1 cellular context compared by ENCODE assay signal in the genomic region with DNA sequence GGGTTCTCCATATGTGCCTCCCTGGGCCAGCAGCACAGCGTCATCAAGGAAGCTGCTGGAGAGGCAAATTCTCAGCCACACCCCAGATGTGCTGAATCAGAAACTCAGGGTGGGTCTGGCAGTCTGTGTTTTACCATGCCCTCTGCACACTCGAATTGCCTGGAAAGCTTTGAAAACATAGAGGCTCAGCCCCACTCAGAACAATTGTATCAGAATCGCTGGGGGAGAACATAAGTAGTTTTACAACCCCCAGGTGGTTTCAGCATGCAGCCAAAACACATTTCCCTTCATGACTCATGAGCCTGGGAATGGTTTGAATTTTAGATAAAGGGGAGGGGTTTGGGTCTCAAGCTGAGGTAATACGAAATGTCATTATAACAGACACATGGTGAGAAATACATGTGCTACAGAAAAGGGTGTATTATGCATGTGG.
TF ChIP-seq lines count a peak whose summit lies in the region.

No MANE protein-coding gene starts in this region.

TF ChIP-seq in HepG2, 621 proteins besides CTCF, POLR2A, EP300 and RAD21:
- TF ChIP-seq ZNF431 (CRISPR knock-in tag; IDR thresholded peaks at IDR 0.05; ENCODE audit: borderline replicate concordance, low read depth) (no peak), ZNF7 (CRISPR knock-in tag; IDR thresholded peaks at IDR 0.05) (no peak)
- TF ChIP-seq, protein P1, sequence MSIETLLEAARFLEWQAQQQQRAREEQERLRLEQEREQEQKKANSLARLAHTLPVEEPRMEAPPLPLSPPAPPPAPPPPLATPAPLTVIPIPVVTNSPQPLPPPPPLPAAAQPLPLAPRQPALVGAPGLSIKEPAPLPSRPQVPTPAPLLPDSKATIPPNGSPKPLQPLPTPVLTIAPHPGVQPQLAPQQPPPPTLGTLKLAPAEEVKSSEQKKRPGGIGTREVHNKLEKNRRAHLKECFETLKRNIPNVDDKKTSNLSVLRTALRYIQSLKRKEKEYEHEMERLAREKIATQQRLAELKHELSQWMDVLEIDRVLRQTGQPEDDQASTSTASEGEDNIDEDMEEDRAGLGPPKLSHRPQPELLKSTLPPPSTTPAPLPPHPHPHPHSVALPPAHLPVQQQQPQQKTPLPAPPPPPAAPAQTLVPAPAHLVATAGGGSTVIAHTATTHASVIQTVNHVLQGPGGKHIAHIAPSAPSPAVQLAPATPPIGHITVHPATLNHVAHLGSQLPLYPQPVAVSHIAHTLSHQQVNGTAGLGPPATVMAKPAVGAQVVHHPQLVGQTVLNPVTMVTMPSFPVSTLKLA (IDR thresholded peaks at IDR 0.05) = peak; percentile 32; the same call in 1 of the 2 replicates
TF ChIP-seq in HepG2: peak in this region for 1.
